Comparison of ENCODE assay signal across 11 cellular contexts in the genomic region with DNA sequence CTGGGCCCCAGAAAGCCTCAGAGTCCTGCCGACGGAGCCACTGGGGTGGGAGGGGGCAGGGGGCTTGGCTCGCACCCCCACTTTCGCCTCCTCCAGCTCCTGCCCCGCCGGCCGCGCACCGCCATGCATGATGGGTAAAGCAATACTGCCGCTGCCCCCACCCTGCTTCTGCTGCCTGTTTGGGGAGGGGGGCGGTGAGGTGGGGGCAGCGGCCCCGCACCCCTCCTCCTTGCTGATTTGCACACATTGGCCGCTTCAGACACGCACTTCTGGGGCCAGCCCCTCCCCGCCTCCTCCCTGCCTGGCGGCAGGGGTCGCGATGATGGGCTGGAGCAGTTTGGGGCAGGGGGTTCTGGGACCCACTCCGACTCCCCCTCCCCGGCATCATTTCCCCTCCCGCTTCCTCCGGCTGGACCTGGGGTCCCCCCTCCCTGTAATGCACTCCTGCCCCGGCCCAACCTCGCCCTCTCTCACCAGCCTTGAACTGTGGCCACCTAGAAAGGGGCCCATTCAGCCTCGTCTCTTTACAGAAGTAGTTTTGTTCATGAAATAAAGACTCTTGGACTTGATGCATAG. TPM values are rescaled to one million over a fixed set of nuclear protein-coding genes. Genes with fewer than 3 reads are reported as not detected.
DNase-seq lines count a peak whose midpoint lies in the region; ATAC-seq and TF ChIP-seq lines count a peak whose summit lies in the region.
"Had no signal": no experiment of that assay in that cellular context is flagged by ENCODE, and none has a peak within 500 bp of the region (broad histone marks: within the 10 kb centered on the region; RNA-seq: fewer than 3 reads in every experiment).

No MANE protein-coding gene starts in this region.

- H2AFZ ChIP-seq in mesenchymal stem cell (ENCODE audit: low read depth, low read length): no peak overlapping the region

- peaks cover 0 to 11% of the 10 kb centered on the region in 2 experiments for H3K27me3 ChIP-seq in mesenchymal stem cell (ENCODE audit: control insufficient read depth in 1 of 2, insufficient read depth in 1 of 2, low read length in 2 of 2)
- H3K27me3 ChIP-seq in suprapubic skin: peaks cover 5% of the 10 kb centered on the region

- no peak for DNase-seq in activated CD8-positive, alpha-beta memory T cell treated with anti-CD3 and anti-CD28 coated beads, Interleukin-2, amount 10 ng/mL, durations not matched to agents 7 days and 5 days
- no peak for DNase-seq in activated CD8-positive, alpha-beta memory T cell treated with anti-CD3 and anti-CD28 coated beads, Interleukin-2, amount 50 U/mL, for 4 hours
- no peak for DNase-seq in mesenchymal stem cell
- DNase-seq in suprapubic skin (ENCODE audit: low spot score in 2 of 2): no peak
- no peak for DNase-seq in RWPE1 (ENCODE audit: low spot score)
- DNase-seq in NCI-H2029 (lab: John Stamatoyannopoulos, UW): no peak
- DNase-seq: GF-D8, SHP77 treated with DMSO at 0.1 percent for 48 hours had no signal

- H2BK12ac ChIP-seq in mesenchymal stem cell (ENCODE audit: low read length in 2 of 2): peak overlapping the region; percentile 31 to 45

- no peak overlapping the region for H2AK5ac ChIP-seq in mesenchymal stem cell (ENCODE audit: low read length, severe bottlenecking)

- peak overlapping the region; percentile 12 for H2BK15ac ChIP-seq in mesenchymal stem cell (ENCODE audit: low read depth, poor library complexity, severe bottlenecking)

- H3K4me3 Mint-ChIP-seq in activated CD8-positive, alpha-beta memory T cell treated with anti-CD3 and anti-CD28 coated beads, Interleukin-2, amount 10 ng/mL, durations not matched to agents 7 days and 5 days: no peak overlapping the region

- H3K4me1 ChIP-seq in mesenchymal stem cell (ENCODE audit: control insufficient read depth, insufficient read depth, low read depth, low read length) (peaks cover 33% of the 10 kb centered on the region), suprapubic skin (peaks cover 35% of the 10 kb centered on the region)

- TF ChIP-seq POLR2A in suprapubic skin (IDR thresholded peaks at IDR 0.05): no peak

- H3K4me1 Mint-ChIP-seq in activated CD8-positive, alpha-beta memory T cell treated with anti-CD3 and anti-CD28 coated beads, Interleukin-2, amount 10 ng/mL, durations not matched to agents 7 days and 5 days: peaks cover 10% of the 10 kb centered on the region

- H3K9ac ChIP-seq in mesenchymal stem cell (ENCODE audit: low read length): no peak overlapping the region

- peaks cover 14% of the 10 kb centered on the region for H3K27me3 Mint-ChIP-seq in activated CD8-positive, alpha-beta memory T cell treated with anti-CD3 and anti-CD28 coated beads, Interleukin-2, amount 10 ng/mL, durations not matched to agents 7 days and 5 days

- peak overlapping the region; percentile 56 for H3K27ac ChIP-seq in angular gyrus (ENCODE audit: low read depth, low read length)
- H3K27ac ChIP-seq in mesenchymal stem cell (ENCODE audit: low read length, poor library complexity, severe bottlenecking): no peak overlapping the region
- peak overlapping the region; percentile 33 for H3K27ac ChIP-seq in suprapubic skin
- H3K27ac ChIP-seq in RWPE1: no peak overlapping the region

- POLR2A ChIA-PET in RWPE1 (lab: Yijun Ruan, JAX; ENCODE audit: low non-redundant PET): no interaction called here

- H4K91ac ChIP-seq in mesenchymal stem cell (ENCODE audit: low read length): peak overlapping the region; percentile 72

- no peak overlapping the region for H3K18ac ChIP-seq in mesenchymal stem cell (ENCODE audit: low read depth in 1 of 2, low read length in 2 of 2)

- CTCF ChIA-PET in activated CD8-positive, alpha-beta memory T cell treated with anti-CD3 and anti-CD28 coated beads, Interleukin-2, amount 10 ng/mL, durations not matched to agents 7 days and 5 days (lab: Charles Lee): interaction anchor here (1.8 kb wide), 1 partner anchor 27 kb away, joined by 5 read pairs; no protein-coding TSS in a partner anchor
- CTCF ChIA-PET in RWPE1 (lab: Yijun Ruan, JAX): interaction anchor here (0.7 kb wide), 1 partner anchor 74 kb away, joined by 5 read pairs; no protein-coding TSS in a partner anchor

- no peak overlapping the region for H3K14ac ChIP-seq in mesenchymal stem cell (ENCODE audit: low read length in 2 of 2)

- WGBS in mesenchymal stem cell: 85% methylated on average over 20 of the region's 26 CpGs
- whole genome bisulfite sequencing in suprapubic skin: 37% methylated on average over 12 of the region's 26 CpGs

- no peak overlapping the region for H2BK5ac ChIP-seq in mesenchymal stem cell (ENCODE audit: low read depth, low read length, poor library complexity, severe bottlenecking)

- peak overlapping the region in 1 of 2 experiments; percentile 19 for H3K4ac ChIP-seq in mesenchymal stem cell (ENCODE audit: low read depth in 1 of 2, low read length in 2 of 2)

- TF ChIP-seq CTCF in suprapubic skin (IDR thresholded peaks at IDR 0.05) (no peak), RWPE1 (conservative IDR thresholded peaks at IDR 0.05; ENCODE audit: low read depth) (no peak)

- H3K27ac Mint-ChIP-seq in activated CD8-positive, alpha-beta memory T cell treated with anti-CD3 and anti-CD28 coated beads, Interleukin-2, amount 10 ng/mL, durations not matched to agents 7 days and 5 days: no peak overlapping the region

- no peaks in the 10 kb centered on the region for H3K79me1 ChIP-seq in mesenchymal stem cell (replicated peaks; ENCODE audit: low read length, poor library complexity, severe bottlenecking)

- peak; percentile 37 for ATAC-seq in activated CD8-positive, alpha-beta memory T cell treated with anti-CD3 and anti-CD28 coated beads, Interleukin-2, amount 10 ng/mL, durations not matched to agents 7 days and 5 days
- no peak for ATAC-seq in HG03097 (IDR thresholded peaks at IDR 0.05; ENCODE audit: low FRiP score, unreplicated experiment)

- H3K9me3 ChIP-seq in mesenchymal stem cell (ENCODE audit: control insufficient read depth, low read length) (no peaks in the 10 kb centered on the region), suprapubic skin (no peaks in the 10 kb centered on the region)

- H3K36me3 Mint-ChIP-seq in activated CD8-positive, alpha-beta memory T cell treated with anti-CD3 and anti-CD28 coated beads, Interleukin-2, amount 10 ng/mL, durations not matched to agents 7 days and 5 days: no peaks in the 10 kb centered on the region

- TF ChIP-seq EP300 in suprapubic skin (IDR thresholded peaks at IDR 0.05): no peak

- H3K4me3 ChIP-seq in mesenchymal stem cell (ENCODE audit: insufficient read depth in 1 of 2, low read depth in 1 of 2, low read length in 2 of 2): peak overlapping the region in 1 of 2 experiments; percentile 21
- peak overlapping the region; percentile 17 for H3K4me3 ChIP-seq in suprapubic skin

- H4K8ac ChIP-seq in mesenchymal stem cell (ENCODE audit: low read length): no peak overlapping the region

- no peak overlapping the region for H3K23ac ChIP-seq in mesenchymal stem cell (ENCODE audit: low read length in 2 of 2)

- H3K36me3 ChIP-seq in mesenchymal stem cell (ENCODE audit: control insufficient read depth in 1 of 2, insufficient read depth in 2 of 2, low read depth in 1 of 2, low read length in 2 of 2) (no peaks in the 10 kb centered on the region), suprapubic skin (no peaks in the 10 kb centered on the region)

- H3K9me3 Mint-ChIP-seq in activated CD8-positive, alpha-beta memory T cell treated with anti-CD3 and anti-CD28 coated beads, Interleukin-2, amount 10 ng/mL, durations not matched to agents 7 days and 5 days (ENCODE audit: low read depth): no peaks in the 10 kb centered on the region

- H3K4me2 ChIP-seq in mesenchymal stem cell (ENCODE audit: low read length, poor library complexity, severe bottlenecking): no peak overlapping the region

- no peak overlapping the region for H2BK120ac ChIP-seq in mesenchymal stem cell (ENCODE audit: low read depth, low read length)

RNA-seq across cellular contexts. Expression of a gene that starts 1.6 kb away (rescaled TPM):
- total RNA-seq in activated CD8-positive, alpha-beta memory T cell treated with anti-CD3 and anti-CD28 coated beads, Interleukin-2, amount 10 ng/mL, durations not matched to agents 7 days and 5 days: not detected
- 0.21 TPM for polyA plus RNA-seq in mesenchymal stem cell (2013, experiment 1 of 2)
- polyA plus RNA-seq in mesenchymal stem cell (2013, experiment 2 of 2): 0.15 TPM
- total RNA-seq in suprapubic skin: 1 to 10 TPM in 1 of 4 donors, under 1 TPM in 2, not detected in 1; 0.26 to 1.7 (median 0.56) TPM
- total RNA-seq: dermis microvascular lymphatic vessel endothelial cell had no signal

RNA-seq across cellular contexts. Expression of a gene that starts 9.7 kb away (rescaled TPM):
- total RNA-seq in activated CD8-positive, alpha-beta memory T cell treated with anti-CD3 and anti-CD28 coated beads, Interleukin-2, amount 10 ng/mL, durations not matched to agents 7 days and 5 days: under 1 TPM; 0.26 to 0.37 TPM
- 4.9 TPM for polyA plus RNA-seq in mesenchymal stem cell (2013, experiment 1 of 2)
- polyA plus RNA-seq in mesenchymal stem cell (2013, experiment 2 of 2): 5.4 TPM
- 1 to 10 TPM; 1.4 to 4.3 (median 2.9) TPM for total RNA-seq in suprapubic skin

RNA-seq across cellular contexts. Expression of a gene that starts 39.8 kb away (rescaled TPM):
- 100 to 1,000 TPM; 109 to 127 TPM for total RNA-seq in activated CD8-positive, alpha-beta memory T cell treated with anti-CD3 and anti-CD28 coated beads, Interleukin-2, amount 10 ng/mL, durations not matched to agents 7 days and 5 days
- polyA plus RNA-seq in mesenchymal stem cell (2013, experiment 1 of 2): 54.4 TPM
- 53.5 TPM for polyA plus RNA-seq in mesenchymal stem cell (2013, experiment 2 of 2)
- total RNA-seq in suprapubic skin: 10 to 100 TPM; 16.3 to 38.7 (median 20.8) TPM

Comparison
In these comparisons a context has a peak if more than half of its experiments do, and no peak if none do; other contexts are left out.
1. H3K27ac ChIP-seq: peak in angular gyrus (single experiment) and suprapubic skin (single experiment); none in mesenchymal stem cell (single experiment) and RWPE1 (single experiment).